In genomic region chr6:127907960-127908640, GRCh38 we compare ENCODE assay signal across 11 cellular contexts. TPM values are rescaled to one million over a fixed set of nuclear protein-coding genes. Genes with fewer than 3 reads are reported as not detected.
DNase-seq lines count a peak whose midpoint lies in the region; ATAC-seq lines count a peak whose summit lies in the region.
"Had no signal": no experiment of that assay in that cellular context is flagged by ENCODE, and none has a peak within 500 bp of the region (broad histone marks: within the 10 kb centered on the region; RNA-seq: fewer than 3 reads in every experiment).

No MANE protein-coding gene starts in this region.

- peak overlapping the region; percentile 77 for H3K27ac Mint-ChIP-seq in activated naive CD4-positive, alpha-beta T cell treated with anti-CD3 and anti-CD28 coated beads for 36 hours

- peak overlapping the region; percentile 19 for H3K27ac ChIP-seq in KOPT-K1 (ENCODE audit: low read depth, low read length, poor library complexity, severe bottlenecking)
- H3K27ac ChIP-seq: KMS-11 had no signal

- no peaks in the 10 kb centered on the region for H3K36me3 ChIP-seq in KOPT-K1 (ENCODE audit: insufficient read depth, low read length)

- CTCF ChIA-PET in activated naive CD4-positive, alpha-beta T cell treated with anti-CD3 and anti-CD28 coated beads for 36 hours (lab: Charles Lee): interaction anchor here (0.5 to 3.7 kb wide), 3 partner anchors 8 to 52 kb away, joined by 5 to 19 read pairs (median 5); no protein-coding TSS in a partner anchor

- H3K27me3 Mint-ChIP-seq in activated naive CD4-positive, alpha-beta T cell treated with anti-CD3 and anti-CD28 coated beads for 36 hours (ENCODE audit: low read depth): no peaks in the 10 kb centered on the region

- H3K4me3 Mint-ChIP-seq in activated naive CD4-positive, alpha-beta T cell treated with anti-CD3 and anti-CD28 coated beads for 36 hours: peak overlapping the region; percentile 51

- intact Hi-C loops in activated naive CD4-positive, alpha-beta T cell treated with anti-CD3 and anti-CD28 coated beads for 36 hours (cut with micrococcal nuclease): loop anchor here (1.0 to 10.0 kb wide), 8 partner anchors 10 to 1837 kb away; no protein-coding TSS in a partner anchor

- H3K9me3 ChIP-seq in KOPT-K1 (ENCODE audit: insufficient read depth, low read length, poor library complexity, severe bottlenecking): peaks cover 64% of the 10 kb centered on the region

- ATAC-seq in HG02759 (IDR thresholded peaks at IDR 0.05; ENCODE audit: unreplicated experiment): peak; percentile 88
- ATAC-seq in stimulated activated naive CD8-positive, alpha-beta T cell treated with anti-CD3 and anti-CD28 coated beads, Interleukin-15, Interleukin-2, amounts not matched to agents 100 U/mL and 50 U/mL, for 24 hours: peak; percentile 83
- ATAC-seq in GM19455 (IDR thresholded peaks at IDR 0.05; ENCODE audit: unreplicated experiment): no peak

- peaks cover 42% of the 10 kb centered on the region for H3K4me1 Mint-ChIP-seq in activated naive CD4-positive, alpha-beta T cell treated with anti-CD3 and anti-CD28 coated beads for 36 hours (ENCODE audit: low read depth)

- peaks cover 23% of the 10 kb centered on the region for H3K9me3 Mint-ChIP-seq in activated naive CD4-positive, alpha-beta T cell treated with anti-CD3 and anti-CD28 coated beads for 36 hours

- peaks cover 22% of the 10 kb centered on the region for H3K36me3 Mint-ChIP-seq in activated naive CD4-positive, alpha-beta T cell treated with anti-CD3 and anti-CD28 coated beads for 36 hours (ENCODE audit: low read depth)

- peak; percentile 60 for DNase-seq in activated naive CD4-positive, alpha-beta T cell treated with anti-CD3 and anti-CD28 coated beads for 36 hours
- DNase-seq in activated naive CD4-positive, alpha-beta T cell treated with anti-CD3 and anti-CD28 coated beads, Interleukin-2, amount 50 U/mL, for 16 hours: no peak
- DNase-seq in stimulated activated naive CD8-positive, alpha-beta T cell treated with anti-CD3 and anti-CD28 coated beads, Interleukin-15, Interleukin-2, amounts not matched to agents 100 U/mL and 50 U/mL, for 24 hours: no peak
- DNase-seq in anterior cingulate cortex (lab: John Stamatoyannopoulos, UW) (no peak), epidermal melanocyte (ENCODE audit: insufficient read length, low spot score) (no peak)
- DNase-seq: effector CD8-positive, alpha-beta T cell; nucleus accumbens had no signal

RNA-seq across cellular contexts. Expression of gene THEMIS, which starts 7.2 kb away (rescaled TPM):
- 1 to 10 TPM; 7.0 to 7.4 TPM for total RNA-seq in activated naive CD4-positive, alpha-beta T cell treated with anti-CD3 and anti-CD28 coated beads for 36 hours
